Comparison of ENCODE assay signal across 1 cellular context in the genomic region with DNA sequence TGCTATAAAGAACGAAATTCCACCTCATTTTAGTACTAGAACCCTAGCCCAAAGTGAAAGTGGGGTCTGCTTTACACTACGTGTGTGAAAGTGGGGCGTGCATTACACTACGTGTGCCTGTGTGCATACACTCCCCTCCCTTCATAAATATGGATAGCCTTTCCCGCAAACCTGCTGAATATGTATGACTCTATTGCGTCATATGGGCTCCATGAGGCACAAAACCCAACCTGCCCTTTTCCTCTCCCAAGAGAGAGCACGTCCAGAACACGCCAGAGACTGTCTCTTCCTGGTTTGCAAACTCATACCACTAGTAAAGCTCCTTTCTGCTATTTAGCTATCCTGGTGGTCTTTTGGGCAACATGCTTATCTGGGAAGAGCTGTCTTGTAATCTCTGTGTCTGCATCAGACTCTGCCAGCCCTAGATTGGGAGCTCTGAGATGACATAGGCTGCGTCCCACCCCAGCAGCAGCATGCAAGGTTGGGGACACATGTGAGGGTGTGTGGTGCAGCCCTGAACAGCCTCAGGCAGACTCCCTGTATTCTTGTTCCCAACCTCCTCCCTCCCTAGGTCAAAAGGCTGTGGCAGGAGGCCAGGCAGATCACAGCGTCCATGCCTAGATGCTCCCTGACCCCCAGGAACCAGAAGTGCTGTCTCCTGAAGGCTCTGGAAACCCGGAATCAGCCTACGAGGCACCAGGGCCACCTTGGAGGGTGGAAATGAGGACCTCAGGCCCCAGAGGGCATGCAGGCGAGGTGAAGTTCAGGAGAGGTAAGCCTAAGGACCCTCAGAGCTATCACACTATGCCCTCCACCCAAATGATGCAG.
TF ChIP-seq lines count a peak whose summit lies in the region.

No MANE protein-coding gene starts in this region.

TF ChIP-seq in HepG2, 621 proteins besides CTCF, POLR2A, EP300 and RAD21:
- TF ChIP-seq ATF7 (IDR thresholded peaks at IDR 0.05) (0 out of 2 replicates have a peak, but pooled peaks have one; percentile 30), ATF7 (CRISPR knock-in tag; IDR thresholded peaks at IDR 0.05) (no peak), NFYC (CRISPR knock-in tag; IDR thresholded peaks at IDR 0.05) (no peak), ZNF460 (CRISPR knock-in tag; IDR thresholded peaks at IDR 0.05; ENCODE audit: borderline replicate concordance) (no peak), CEBPB (IDR thresholded peaks at IDR 0.05; ENCODE audit: borderline replicate concordance, low read depth, low read length) (peak; percentile 76), NFKB2 (CRISPR knock-in tag; IDR thresholded peaks at IDR 0.05; ENCODE audit: borderline replicate concordance) (no peak)
- TF ChIP-seq, protein P1, sequence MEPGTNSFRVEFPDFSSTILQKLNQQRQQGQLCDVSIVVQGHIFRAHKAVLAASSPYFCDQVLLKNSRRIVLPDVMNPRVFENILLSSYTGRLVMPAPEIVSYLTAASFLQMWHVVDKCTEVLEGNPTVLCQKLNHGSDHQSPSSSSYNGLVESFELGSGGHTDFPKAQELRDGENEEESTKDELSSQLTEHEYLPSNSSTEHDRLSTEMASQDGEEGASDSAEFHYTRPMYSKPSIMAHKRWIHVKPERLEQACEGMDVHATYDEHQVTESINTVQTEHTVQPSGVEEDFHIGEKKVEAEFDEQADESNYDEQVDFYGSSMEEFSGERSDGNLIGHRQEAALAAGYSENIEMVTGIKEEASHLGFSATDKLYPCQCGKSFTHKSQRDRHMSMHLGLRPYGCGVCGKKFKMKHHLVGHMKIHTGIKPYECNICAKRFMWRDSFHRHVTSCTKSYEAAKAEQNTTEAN (CRISPR knock-in tag; conservative IDR thresholded peaks at IDR 0.05), result no peak
- TF ChIP-seq, protein P2, sequence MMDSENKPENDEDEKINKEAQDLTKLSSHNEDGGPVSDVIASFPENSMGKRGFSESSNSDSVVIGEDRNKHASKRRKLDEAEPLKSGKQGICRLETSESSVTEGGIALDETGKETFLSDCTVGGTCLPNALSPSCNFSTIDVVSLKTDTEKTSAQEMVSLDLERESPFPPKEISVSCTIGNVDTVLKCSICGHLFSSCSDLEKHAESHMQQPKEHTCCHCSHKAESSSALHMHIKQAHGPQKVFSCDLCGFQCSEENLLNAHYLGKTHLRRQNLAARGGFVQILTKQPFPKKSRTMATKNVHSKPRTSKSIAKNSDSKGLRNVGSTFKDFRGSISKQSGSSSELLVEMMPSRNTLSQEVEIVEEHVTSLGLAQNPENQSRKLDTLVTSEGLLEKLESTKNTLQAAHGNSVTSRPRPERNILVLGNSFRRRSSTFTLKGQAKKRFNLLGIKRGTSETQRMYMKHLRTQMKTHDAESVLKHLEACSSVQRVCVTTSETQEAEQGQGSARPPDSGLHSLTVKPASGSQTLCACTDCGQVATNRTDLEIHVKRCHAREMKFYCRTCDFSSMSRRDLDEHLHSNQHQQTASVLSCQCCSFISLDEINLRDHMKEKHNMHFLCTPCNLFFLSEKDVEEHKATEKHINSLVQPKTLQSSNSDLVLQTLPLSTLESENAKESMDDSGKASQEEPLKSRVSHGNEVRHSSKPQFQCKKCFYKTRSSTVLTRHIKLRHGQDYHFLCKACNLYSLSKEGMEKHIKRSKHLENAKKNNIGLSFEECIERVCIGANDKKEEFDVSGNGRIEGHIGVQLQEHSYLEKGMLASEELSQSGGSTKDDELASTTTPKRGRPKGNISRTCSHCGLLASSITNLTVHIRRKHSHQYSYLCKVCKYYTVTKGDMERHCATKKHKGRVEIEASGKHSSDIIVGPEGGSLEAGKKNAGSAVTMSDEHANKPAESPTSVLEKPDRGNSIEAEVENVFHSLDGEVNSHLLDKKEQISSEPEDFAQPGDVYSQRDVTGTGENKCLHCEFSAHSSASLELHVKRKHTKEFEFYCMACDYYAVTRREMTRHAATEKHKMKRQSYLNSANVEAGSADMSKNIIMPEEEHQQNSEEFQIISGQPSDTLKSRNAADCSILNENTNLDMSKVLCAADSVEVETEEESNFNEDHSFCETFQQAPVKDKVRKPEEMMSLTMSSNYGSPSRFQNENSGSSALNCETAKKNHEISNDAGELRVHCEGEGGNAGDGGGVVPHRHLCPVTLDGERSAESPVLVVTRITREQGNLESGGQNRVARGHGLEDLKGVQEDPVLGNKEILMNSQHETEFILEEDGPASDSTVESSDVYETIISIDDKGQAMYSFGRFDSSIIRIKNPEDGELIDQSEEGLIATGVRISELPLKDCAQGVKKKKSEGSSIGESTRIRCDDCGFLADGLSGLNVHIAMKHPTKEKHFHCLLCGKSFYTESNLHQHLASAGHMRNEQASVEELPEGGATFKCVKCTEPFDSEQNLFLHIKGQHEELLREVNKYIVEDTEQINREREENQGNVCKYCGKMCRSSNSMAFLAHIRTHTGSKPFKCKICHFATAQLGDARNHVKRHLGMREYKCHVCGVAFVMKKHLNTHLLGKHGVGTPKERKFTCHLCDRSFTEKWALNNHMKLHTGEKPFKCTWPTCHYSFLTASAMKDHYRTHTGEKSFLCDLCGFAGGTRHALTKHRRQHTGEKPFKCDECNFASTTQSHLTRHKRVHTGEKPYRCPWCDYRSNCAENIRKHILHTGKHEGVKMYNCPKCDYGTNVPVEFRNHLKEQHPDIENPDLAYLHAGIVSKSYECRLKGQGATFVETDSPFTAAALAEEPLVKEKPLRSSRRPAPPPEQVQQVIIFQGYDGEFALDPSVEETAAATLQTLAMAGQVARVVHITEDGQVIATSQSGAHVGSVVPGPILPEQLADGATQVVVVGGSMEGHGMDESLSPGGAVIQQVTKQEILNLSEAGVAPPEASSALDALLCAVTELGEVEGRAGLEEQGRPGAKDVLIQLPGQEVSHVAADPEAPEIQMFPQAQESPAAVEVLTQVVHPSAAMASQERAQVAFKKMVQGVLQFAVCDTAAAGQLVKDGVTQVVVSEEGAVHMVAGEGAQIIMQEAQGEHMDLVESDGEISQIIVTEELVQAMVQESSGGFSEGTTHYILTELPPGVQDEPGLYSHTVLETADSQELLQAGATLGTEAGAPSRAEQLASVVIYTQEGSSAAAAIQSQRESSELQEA (CRISPR knock-in tag; IDR thresholded peaks at IDR 0.05; ENCODE audit: not compliant biosample characterization), result no peak
